19 cellular contexts compared by ENCODE assay signal in genomic region chr1:47182681-47183235, GRCh38. TPM values are rescaled to one million over a fixed set of nuclear protein-coding genes. Genes with fewer than 3 reads are reported as not detected.
DNase-seq lines count a peak whose midpoint lies in the region; ATAC-seq and TF ChIP-seq lines count a peak whose summit lies in the region.
"Had no signal": no experiment of that assay in that cellular context is flagged by ENCODE, and none has a peak within 500 bp of the region (broad histone marks: within the 10 kb centered on the region; RNA-seq: fewer than 3 reads in every experiment).

No MANE protein-coding gene starts in this region.

- intact Hi-C loops in activated CD4-positive, alpha-beta memory T cell treated with anti-CD3 and anti-CD28 coated beads for 36 hours (cut with micrococcal nuclease) = no loop called here
- intact Hi-C loops in posterior vena cava (cut with DNase I) (loop anchor here (10.0 kb wide), 3 partner anchors 82 to 532 kb away; partner anchors contain the start of gene FOXD2 (in 1 of the 2)), body of pancreas (cut with DNase I) (loop anchor here (10.0 kb wide), 2 partner anchors 242 to 542 kb away; no protein-coding TSS in a partner anchor)
- intact Hi-C loops in activated CD4-positive, alpha-beta T cell treated with anti-CD3 and anti-CD28 coated beads, Interleukin-2, amount 10 ng/mL, durations not matched to agents 24 days and 14 days (cut with micrococcal nuclease) = no loop called here

- H3K4me3 Mint-ChIP-seq in activated CD4-positive, alpha-beta memory T cell treated with anti-CD3 and anti-CD28 coated beads, Interleukin-2, amount 10 ng/mL, durations not matched to agents 7 days and 5 days = no peak overlapping the region
- no peak overlapping the region for H3K4me3 Mint-ChIP-seq in activated CD4-positive, alpha-beta memory T cell treated with anti-CD3 and anti-CD28 coated beads for 36 hours
- H3K4me3 Mint-ChIP-seq in activated CD4-positive, alpha-beta T cell treated with anti-CD3 and anti-CD28 coated beads, Interleukin-2, amount 10 ng/mL, durations not matched to agents 24 days and 14 days = no peak overlapping the region
- H3K4me3 Mint-ChIP-seq: CD8-positive, alpha-beta T cell had no signal

- H3K36me3 Mint-ChIP-seq in activated CD4-positive, alpha-beta memory T cell treated with anti-CD3 and anti-CD28 coated beads, Interleukin-2, amount 10 ng/mL, durations not matched to agents 7 days and 5 days (ENCODE audit: low read depth) = no peaks in the 10 kb centered on the region
- no peaks in the 10 kb centered on the region for H3K36me3 Mint-ChIP-seq in activated CD4-positive, alpha-beta memory T cell treated with anti-CD3 and anti-CD28 coated beads for 36 hours
- H3K36me3 Mint-ChIP-seq in activated CD4-positive, alpha-beta T cell treated with anti-CD3 and anti-CD28 coated beads, Interleukin-2, amount 10 ng/mL, durations not matched to agents 24 days and 14 days (ENCODE audit: low read depth) = no peaks in the 10 kb centered on the region
- H3K36me3 Mint-ChIP-seq: CD8-positive, alpha-beta T cell had no signal

- TF ChIP-seq POLR2A in body of pancreas (IDR thresholded peaks at IDR 0.05) = no peak

- ATAC-seq in body of pancreas = no peak
- ATAC-seq: CD8-positive, alpha-beta T cell; HCT116; PC-3 had no signal

- WGBS in body of pancreas, 2 donors = 62 to 65% methylated on average over 7 of the region's 7 CpGs

- H3K4me3 ChIP-seq in body of pancreas = no peak overlapping the region
- H3K4me3 ChIP-seq: BLaER1 had no signal

- peaks cover 11% of the 10 kb centered on the region for H3K27me3 Mint-ChIP-seq in activated CD4-positive, alpha-beta memory T cell treated with anti-CD3 and anti-CD28 coated beads, Interleukin-2, amount 10 ng/mL, durations not matched to agents 7 days and 5 days
- peaks cover 27% of the 10 kb centered on the region for H3K27me3 Mint-ChIP-seq in activated CD4-positive, alpha-beta memory T cell treated with anti-CD3 and anti-CD28 coated beads for 36 hours
- peaks cover 14% of the 10 kb centered on the region for H3K27me3 Mint-ChIP-seq in activated CD4-positive, alpha-beta T cell treated with anti-CD3 and anti-CD28 coated beads, Interleukin-2, amount 10 ng/mL, durations not matched to agents 24 days and 14 days

- H3K9me3 ChIP-seq in body of pancreas = no peaks in the 10 kb centered on the region
- H3K9me3 ChIP-seq: BLaER1 had no signal

- peaks cover 14% of the 10 kb centered on the region for H3K4me1 ChIP-seq in body of pancreas

- DNase-seq in activated CD4-positive, alpha-beta memory T cell treated with anti-CD3 and anti-CD28 coated beads, Interleukin-2, amount 10 ng/mL, durations not matched to agents 7 days and 5 days = peak; percentile 9
- no peak for DNase-seq in activated CD4-positive, alpha-beta memory T cell treated with anti-CD3 and anti-CD28 coated beads for 36 hours
- DNase-seq in RWPE1 (ENCODE audit: low spot score) (no peak), islet precursor cell (peak; percentile 46), posterior vena cava (ENCODE audit: low spot score) (peak; percentile 64), body of pancreas (no peak), SW 1271 (lab: John Stamatoyannopoulos, UW) (no peak)
- no peak for DNase-seq in activated CD4-positive, alpha-beta T cell treated with anti-CD3 and anti-CD28 coated beads, Interleukin-2, amount 10 ng/mL, durations not matched to agents 24 days and 14 days
- DNase-seq: DND-41, KBM-7, NCI-H1417 treated with DMSO at 0.1 percent for 48 hours, NCI-H1930, NCI-H446, NCI-H69 had no signal

- H3K27me3 ChIP-seq in body of pancreas = no peaks in the 10 kb centered on the region
- H3K27me3 ChIP-seq: BLaER1 had no signal

- H3K4me1 Mint-ChIP-seq in activated CD4-positive, alpha-beta memory T cell treated with anti-CD3 and anti-CD28 coated beads, Interleukin-2, amount 10 ng/mL, durations not matched to agents 7 days and 5 days = peaks cover 5% of the 10 kb centered on the region
- peaks cover 8% of the 10 kb centered on the region for H3K4me1 Mint-ChIP-seq in activated CD4-positive, alpha-beta memory T cell treated with anti-CD3 and anti-CD28 coated beads for 36 hours (ENCODE audit: low read depth)
- peaks cover 8% of the 10 kb centered on the region for H3K4me1 Mint-ChIP-seq in activated CD4-positive, alpha-beta T cell treated with anti-CD3 and anti-CD28 coated beads, Interleukin-2, amount 10 ng/mL, durations not matched to agents 24 days and 14 days

- no peaks in the 10 kb centered on the region for H3K9me3 Mint-ChIP-seq in activated CD4-positive, alpha-beta memory T cell treated with anti-CD3 and anti-CD28 coated beads, Interleukin-2, amount 10 ng/mL, durations not matched to agents 7 days and 5 days
- no peaks in the 10 kb centered on the region for H3K9me3 Mint-ChIP-seq in activated CD4-positive, alpha-beta memory T cell treated with anti-CD3 and anti-CD28 coated beads for 36 hours
- no peaks in the 10 kb centered on the region for H3K9me3 Mint-ChIP-seq in activated CD4-positive, alpha-beta T cell treated with anti-CD3 and anti-CD28 coated beads, Interleukin-2, amount 10 ng/mL, durations not matched to agents 24 days and 14 days
- H3K9me3 Mint-ChIP-seq: CD8-positive, alpha-beta T cell had no signal

- TF ChIP-seq CTCF in RWPE1 (conservative IDR thresholded peaks at IDR 0.05; ENCODE audit: low read depth) = no peak
- no peak for TF ChIP-seq CTCF in body of pancreas (IDR thresholded peaks at IDR 0.05)

- H3K27ac Mint-ChIP-seq in activated CD4-positive, alpha-beta memory T cell treated with anti-CD3 and anti-CD28 coated beads, Interleukin-2, amount 10 ng/mL, durations not matched to agents 7 days and 5 days = no peak overlapping the region
- H3K27ac Mint-ChIP-seq in activated CD4-positive, alpha-beta memory T cell treated with anti-CD3 and anti-CD28 coated beads for 36 hours = no peak overlapping the region
- H3K27ac Mint-ChIP-seq in activated CD4-positive, alpha-beta T cell treated with anti-CD3 and anti-CD28 coated beads, Interleukin-2, amount 10 ng/mL, durations not matched to agents 24 days and 14 days = no peak overlapping the region
- H3K27ac Mint-ChIP-seq: CD8-positive, alpha-beta T cell had no signal

- POLR2A ChIA-PET in activated CD4-positive, alpha-beta memory T cell treated with anti-CD3 and anti-CD28 coated beads, Interleukin-2, amount 10 ng/mL, durations not matched to agents 7 days and 5 days (lab: Charles Lee) = no interaction called here
- POLR2A ChIA-PET in activated CD4-positive, alpha-beta memory T cell treated with anti-CD3 and anti-CD28 coated beads for 36 hours (lab: Charles Lee) = no interaction called here
- POLR2A ChIA-PET in RWPE1 (lab: Yijun Ruan, JAX; ENCODE audit: low non-redundant PET) = no interaction called here

- H3K36me3 ChIP-seq in body of pancreas (replicated peaks in 1 of 2; ENCODE audit: insufficient read depth in 1 of 2, low read depth in 2 of 2) = no peaks in the 10 kb centered on the region
- H3K36me3 ChIP-seq: BLaER1 had no signal

- H3K27ac ChIP-seq in RWPE1 (peak overlapping the region; percentile 49), body of pancreas (no peak overlapping the region)
- H3K27ac ChIP-seq: BLaER1 had no signal

- CTCF ChIA-PET in activated CD4-positive, alpha-beta memory T cell treated with anti-CD3 and anti-CD28 coated beads, Interleukin-2, amount 10 ng/mL, durations not matched to agents 7 days and 5 days (lab: Charles Lee) = interaction anchor here (0.9 to 3.3 kb wide), 2 partner anchors 10 to 81 kb away, joined by 3 to 16 read pairs; no protein-coding TSS in a partner anchor
- CTCF ChIA-PET in activated CD4-positive, alpha-beta memory T cell treated with anti-CD3 and anti-CD28 coated beads for 36 hours (lab: Charles Lee) = interaction anchor here (1.3 to 6.1 kb wide), 2 partner anchors 9 to 80 kb away, joined by 6 to 109 read pairs; partner anchors contain the start of gene PDZK1IP1
- CTCF ChIA-PET in RWPE1 (lab: Yijun Ruan, JAX) = interaction anchor here (1.1 to 1.2 kb wide), 2 partner anchors 8 to 10 kb away, joined by 3 to 4 read pairs; no protein-coding TSS in a partner anchor

RNA-seq across cellular contexts. Expression of gene PDZK1IP1, which starts 7.1 kb away (rescaled TPM):
- not detected for total RNA-seq in activated CD4-positive, alpha-beta memory T cell treated with anti-CD3 and anti-CD28 coated beads, Interleukin-2, amount 10 ng/mL, durations not matched to agents 7 days and 5 days
- not detected for total RNA-seq in activated CD4-positive, alpha-beta memory T cell treated with anti-CD3 and anti-CD28 coated beads for 36 hours
- total RNA-seq in posterior vena cava = 1 to 10 TPM in 1 of 2 donors, under 1 TPM in 1; 0.76 to 1.0 TPM
- total RNA-seq in body of pancreas = 10 to 100 TPM; 54.2 to 56.4 TPM
- not detected in 2 replicates for total RNA-seq in activated CD4-positive, alpha-beta T cell treated with anti-CD3 and anti-CD28 coated beads, Interleukin-2, amount 10 ng/mL, durations not matched to agents 24 days and 14 days
- total RNA-seq: CD8-positive, alpha-beta T cell; PC-3 had no signal

RNA-seq across cellular contexts. Expression of gene CYP4A22, which starts 45.5 kb away (rescaled TPM):
- total RNA-seq in activated CD4-positive, alpha-beta memory T cell treated with anti-CD3 and anti-CD28 coated beads, Interleukin-2, amount 10 ng/mL, durations not matched to agents 7 days and 5 days = not detected
- total RNA-seq in activated CD4-positive, alpha-beta memory T cell treated with anti-CD3 and anti-CD28 coated beads for 36 hours = not detected
- under 1 TPM; 0.10 to 0.32 TPM for total RNA-seq in posterior vena cava
- total RNA-seq in body of pancreas = not detected
- not detected in 2 replicates for total RNA-seq in activated CD4-positive, alpha-beta T cell treated with anti-CD3 and anti-CD28 coated beads, Interleukin-2, amount 10 ng/mL, durations not matched to agents 24 days and 14 days
- total RNA-seq: A172; CD8-positive, alpha-beta T cell; PC-3 had no signal

RNA-seq across cellular contexts. Expression of gene TAL1, which starts 49.3 kb away (rescaled TPM):
- not detected for total RNA-seq in activated CD4-positive, alpha-beta memory T cell treated with anti-CD3 and anti-CD28 coated beads, Interleukin-2, amount 10 ng/mL, durations not matched to agents 7 days and 5 days
- total RNA-seq in activated CD4-positive, alpha-beta memory T cell treated with anti-CD3 and anti-CD28 coated beads for 36 hours = under 1 TPM in 1 of 2 experiments, not detected in 1; 0.07 TPM
- total RNA-seq in posterior vena cava (1 to 10 TPM; 5.3 to 8.7 TPM), body of pancreas (1 to 10 TPM; 2.3 to 2.6 TPM)
- total RNA-seq in activated CD4-positive, alpha-beta T cell treated with anti-CD3 and anti-CD28 coated beads, Interleukin-2, amount 10 ng/mL, durations not matched to agents 24 days and 14 days = not detected in 2 replicates
- total RNA-seq: A172; CD8-positive, alpha-beta T cell; PC-3 had no signal

Comparison
In these comparisons a context has a peak if more than half of its experiments do, and no peak if none do; other contexts are left out.
1. DNase-seq: peak in activated CD4-positive, alpha-beta memory T cell treated with anti-CD3 and anti-CD28 coated beads, Interleukin-2, amount 10 ng/mL, durations not matched to agents 7 days and 5 days (single experiment), islet precursor cell (single experiment) and posterior vena cava (single experiment); none in activated CD4-positive, alpha-beta memory T cell treated with anti-CD3 and anti-CD28 coated beads for 36 hours (single experiment), RWPE1 (single experiment), body of pancreas (0 of 4), activated CD4-positive, alpha-beta T cell treated with anti-CD3 and anti-CD28 coated beads, Interleukin-2, amount 10 ng/mL, durations not matched to agents 24 days and 14 days (single experiment) and SW 1271 (0 of 2).
2. RNA of gene PDZK1IP1, which starts 7.1 kb away (total RNA-seq): 54.2 to 56.4 TPM in body of pancreas; 0.76 to 1.0 TPM in posterior vena cava, not detected in activated CD4-positive, alpha-beta memory T cell treated with anti-CD3 and anti-CD28 coated beads, Interleukin-2, amount 10 ng/mL, durations not matched to agents 7 days and 5 days, not detected in activated CD4-positive, alpha-beta memory T cell treated with anti-CD3 and anti-CD28 coated beads for 36 hours and not detected in activated CD4-positive, alpha-beta T cell treated with anti-CD3 and anti-CD28 coated beads, Interleukin-2, amount 10 ng/mL, durations not matched to agents 24 days and 14 days; every median in the first group is over 10 times any median in the second.
3. intact Hi-C loops: an anchor here in posterior vena cava (10.0 kb wide) and body of pancreas (10.0 kb wide); none called in activated CD4-positive, alpha-beta memory T cell treated with anti-CD3 and anti-CD28 coated beads for 36 hours and activated CD4-positive, alpha-beta T cell treated with anti-CD3 and anti-CD28 coated beads, Interleukin-2, amount 10 ng/mL, durations not matched to agents 24 days and 14 days.